In the genomic region with DNA sequence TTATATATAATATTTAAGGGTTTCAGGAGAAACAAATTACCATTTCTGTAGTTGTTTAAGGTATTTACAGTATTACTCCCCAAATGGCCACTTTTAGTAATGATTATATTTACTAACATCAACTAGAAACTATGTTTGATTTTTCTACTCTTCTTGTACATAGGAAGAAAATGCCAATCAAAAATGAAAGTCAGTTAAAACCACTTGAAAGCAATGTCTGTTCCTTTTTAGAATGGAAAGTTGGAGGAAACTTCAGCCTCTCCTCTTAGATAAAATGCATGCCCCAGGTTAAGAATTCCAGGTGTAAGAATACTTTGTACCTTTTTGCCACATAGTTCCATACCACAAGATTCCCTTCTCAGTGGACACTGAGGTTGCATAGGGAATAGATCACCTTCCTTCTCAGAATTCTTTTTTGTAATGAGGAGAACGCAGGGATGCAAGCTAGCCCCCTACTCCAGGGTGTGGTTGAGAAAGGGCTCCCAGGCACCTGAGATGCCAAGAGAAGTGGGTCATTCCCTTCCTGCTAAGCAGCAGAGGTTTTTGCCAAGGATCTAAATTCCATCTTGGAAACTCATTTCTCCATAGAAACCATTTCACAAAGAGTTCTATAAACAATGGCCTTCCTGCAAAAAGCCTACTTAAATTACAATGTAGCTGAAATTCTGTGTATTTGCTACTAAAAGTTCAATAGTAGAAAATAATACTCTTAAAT, we compare ENCODE assay signal across 1 cellular context.
A peak's percentile ranks its signal among the peaks of the same experiment; 100 is the strongest.
TF ChIP-seq lines count a peak whose summit lies in the region.

No MANE protein-coding gene starts in this region.

TF ChIP-seq in GM12878, 131 proteins besides CTCF, POLR2A, EP300 and RAD21:
- TF ChIP-seq RB1 (IDR thresholded peaks at IDR 0.05; ENCODE audit: borderline replicate concordance) (no peak), YBX1 (IDR thresholded peaks at IDR 0.05) (no peak), MYB (IDR thresholded peaks at IDR 0.05; ENCODE audit: borderline replicate concordance, low read depth, low read length) (no peak), FOXK2 (IDR thresholded peaks at IDR 0.05) (no peak), MTA3 (IDR thresholded peaks at IDR 0.05; ENCODE audit: borderline replicate concordance, low read length) (no peak), TCF3 (IDR thresholded peaks at IDR 0.05; ENCODE audit: borderline replicate concordance, insufficient read depth, low read depth, low read length) (no peak), CREM (IDR thresholded peaks at IDR 0.05; ENCODE audit: low read depth) (no peak), EGR1 (IDR thresholded peaks at IDR 0.05; ENCODE audit: borderline replicate concordance in 1 of 2, low read depth in 2 of 2, low read length in 2 of 2) (no peak), TCF7 (IDR thresholded peaks at IDR 0.05; ENCODE audit: borderline replicate concordance) (peak; percentile 94), CHD1 (IDR thresholded peaks at IDR 0.05; ENCODE audit: low read depth, low read length) (no peak), CHD2 (IDR thresholded peaks at IDR 0.05; ENCODE audit: borderline replicate concordance, low read depth, low read length) (no peak), SIX5 (IDR thresholded peaks at IDR 0.05; ENCODE audit: low read depth, low read length, severe bottlenecking) (no peak), ZNF384 (IDR thresholded peaks at IDR 0.05; ENCODE audit: borderline replicate concordance, low read depth, low read length) (no peak), EED (IDR thresholded peaks at IDR 0.05; ENCODE audit: low read depth) (no peak), DPF2 (IDR thresholded peaks at IDR 0.05) (no peak), RUNX3 (IDR thresholded peaks at IDR 0.05; ENCODE audit: low read length) (peak; percentile 67; the same call in 1 of the 2 replicates)
- TF ChIP-seq, protein P1, sequence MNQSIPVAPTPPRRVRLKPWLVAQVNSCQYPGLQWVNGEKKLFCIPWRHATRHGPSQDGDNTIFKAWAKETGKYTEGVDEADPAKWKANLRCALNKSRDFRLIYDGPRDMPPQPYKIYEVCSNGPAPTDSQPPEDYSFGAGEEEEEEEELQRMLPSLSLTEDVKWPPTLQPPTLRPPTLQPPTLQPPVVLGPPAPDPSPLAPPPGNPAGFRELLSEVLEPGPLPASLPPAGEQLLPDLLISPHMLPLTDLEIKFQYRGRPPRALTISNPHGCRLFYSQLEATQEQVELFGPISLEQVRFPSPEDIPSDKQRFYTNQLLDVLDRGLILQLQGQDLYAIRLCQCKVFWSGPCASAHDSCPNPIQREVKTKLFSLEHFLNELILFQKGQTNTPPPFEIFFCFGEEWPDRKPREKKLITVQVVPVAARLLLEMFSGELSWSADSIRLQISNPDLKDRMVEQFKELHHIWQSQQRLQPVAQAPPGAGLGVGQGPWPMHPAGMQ (IDR thresholded peaks at IDR 0.05; ENCODE audit: borderline replicate concordance): no peak
- TF ChIP-seq, protein P2, sequence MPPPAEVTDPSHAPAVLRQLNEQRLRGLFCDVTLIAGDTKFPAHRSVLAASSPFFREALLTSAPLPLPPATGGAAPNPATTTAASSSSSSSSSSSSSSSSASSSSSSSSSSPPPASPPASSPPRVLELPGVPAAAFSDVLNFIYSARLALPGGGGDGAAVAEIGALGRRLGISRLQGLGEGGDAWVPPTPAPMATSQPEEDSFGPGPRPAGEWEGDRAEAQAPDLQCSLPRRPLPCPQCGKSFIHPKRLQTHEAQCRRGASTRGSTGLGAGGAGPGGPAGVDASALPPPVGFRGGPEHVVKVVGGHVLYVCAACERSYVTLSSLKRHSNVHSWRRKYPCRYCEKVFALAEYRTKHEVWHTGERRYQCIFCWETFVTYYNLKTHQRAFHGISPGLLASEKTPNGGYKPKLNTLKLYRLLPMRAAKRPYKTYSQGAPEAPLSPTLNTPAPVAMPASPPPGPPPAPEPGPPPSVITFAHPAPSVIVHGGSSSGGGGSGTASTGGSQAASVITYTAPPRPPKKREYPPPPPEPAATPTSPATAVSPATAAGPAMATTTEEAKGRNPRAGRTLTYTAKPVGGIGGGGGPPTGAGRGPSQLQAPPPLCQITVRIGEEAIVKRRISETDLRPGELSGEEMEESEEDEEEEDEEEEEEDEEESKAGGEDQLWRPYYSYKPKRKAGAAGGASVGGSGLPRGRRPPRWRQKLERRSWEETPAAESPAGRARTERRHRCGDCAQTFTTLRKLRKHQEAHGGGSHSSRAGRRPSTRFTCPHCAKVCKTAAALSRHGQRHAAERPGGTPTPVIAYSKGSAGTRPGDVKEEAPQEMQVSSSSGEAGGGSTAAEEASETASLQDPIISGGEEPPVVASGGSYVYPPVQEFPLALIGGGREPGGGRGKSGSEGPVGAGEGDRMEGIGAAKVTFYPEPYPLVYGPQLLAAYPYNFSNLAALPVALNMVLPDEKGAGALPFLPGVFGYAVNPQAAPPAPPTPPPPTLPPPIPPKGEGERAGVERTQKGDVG (CRISPR knock-in tag; IDR thresholded peaks at IDR 0.05): no peak
- TF ChIP-seq, protein P3, sequence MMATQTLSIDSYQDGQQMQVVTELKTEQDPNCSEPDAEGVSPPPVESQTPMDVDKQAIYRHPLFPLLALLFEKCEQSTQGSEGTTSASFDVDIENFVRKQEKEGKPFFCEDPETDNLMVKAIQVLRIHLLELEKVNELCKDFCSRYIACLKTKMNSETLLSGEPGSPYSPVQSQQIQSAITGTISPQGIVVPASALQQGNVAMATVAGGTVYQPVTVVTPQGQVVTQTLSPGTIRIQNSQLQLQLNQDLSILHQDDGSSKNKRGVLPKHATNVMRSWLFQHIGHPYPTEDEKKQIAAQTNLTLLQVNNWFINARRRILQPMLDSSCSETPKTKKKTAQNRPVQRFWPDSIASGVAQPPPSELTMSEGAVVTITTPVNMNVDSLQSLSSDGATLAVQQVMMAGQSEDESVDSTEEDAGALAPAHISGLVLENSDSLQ (IDR thresholded peaks at IDR 0.05): peak; percentile 70
TF ChIP-seq in GM12878: peak in this region for 3.
